Comparison of ENCODE assay signal across 1 cellular context in genomic region chr2:54629390-54629789, GRCh38.
TF ChIP-seq lines count a peak whose summit lies in the region.

No MANE protein-coding gene starts in this region.

TF ChIP-seq in HepG2, 621 proteins besides CTCF, POLR2A, EP300 and RAD21 (continued from another document and continues in another):
- TF ChIP-seq, protein P1, sequence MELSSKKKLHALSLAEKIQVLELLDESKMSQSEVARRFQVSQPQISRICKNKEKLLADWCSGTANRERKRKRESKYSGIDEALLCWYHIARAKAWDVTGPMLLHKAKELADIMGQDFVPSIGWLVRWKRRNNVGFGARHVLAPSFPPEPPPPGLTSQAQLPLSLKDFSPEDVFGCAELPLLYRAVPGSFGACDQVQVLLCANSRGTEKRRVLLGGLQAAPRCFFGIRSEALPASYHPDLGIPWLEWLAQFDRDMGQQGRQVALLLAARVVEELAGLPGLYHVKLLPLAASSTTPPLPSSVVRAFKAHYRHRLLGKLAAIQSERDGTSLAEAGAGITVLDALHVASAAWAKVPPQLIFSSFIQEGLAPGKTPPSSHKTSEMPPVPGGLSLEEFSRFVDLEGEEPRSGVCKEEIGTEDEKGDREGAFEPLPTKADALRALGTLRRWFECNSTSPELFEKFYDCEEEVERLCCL (CRISPR knock-in tag; IDR thresholded peaks at IDR 0.05; ENCODE audit: borderline replicate concordance): no peak
- TF ChIP-seq CCAR2 (optimal IDR thresholded peaks at IDR 0.05; ENCODE audit: low read depth, low read length) (no peak), ZBTB39 (CRISPR knock-in tag; IDR thresholded peaks at IDR 0.05) (no peak), ZNF567 (CRISPR knock-in tag; IDR thresholded peaks at IDR 0.05; ENCODE audit: borderline replicate concordance) (no peak), ZNF710 (CRISPR knock-in tag; IDR thresholded peaks at IDR 0.05; ENCODE audit: borderline replicate concordance) (no peak), ZBTB38 (CRISPR knock-in tag; IDR thresholded peaks at IDR 0.05) (0 out of 2 replicates have a peak, but pooled peaks have one; percentile 56), ZFP36 (IDR thresholded peaks at IDR 0.05; ENCODE audit: borderline replicate concordance, low read depth, low read length, partially characterized antibody) (no peak), ZNF446 (CRISPR knock-in tag; IDR thresholded peaks at IDR 0.05) (no peak; the same call in 1 of the 2 replicates), SUZ12 (IDR thresholded peaks at IDR 0.05; ENCODE audit: low read depth, low read length) (no peak), SPEN (CRISPR knock-in tag; IDR thresholded peaks at IDR 0.05; ENCODE audit: low read depth) (no peak), ZNF225 (CRISPR knock-in tag; IDR thresholded peaks at IDR 0.05) (peak; percentile 32; the same call in 1 of the 2 replicates), CSRNP1 (CRISPR knock-in tag; IDR thresholded peaks at IDR 0.05) (0 out of 2 replicates have a peak, but pooled peaks have one; percentile 0), NFYC (CRISPR knock-in tag; IDR thresholded peaks at IDR 0.05) (no peak), CREBL2 (CRISPR knock-in tag; IDR thresholded peaks at IDR 0.05; ENCODE audit: borderline replicate concordance) (no peak), ISL2 (CRISPR knock-in tag; IDR thresholded peaks at IDR 0.05) (no peak), ZNF773 (CRISPR knock-in tag; IDR thresholded peaks at IDR 0.05; ENCODE audit: borderline replicate concordance) (no peak), ZNF776 (CRISPR knock-in tag; IDR thresholded peaks at IDR 0.05) (0 out of 2 replicates have a peak, but pooled peaks have one; percentile 69), HIVEP1 (CRISPR knock-in tag; IDR thresholded peaks at IDR 0.05) (no peak), GABPA (IDR thresholded peaks at IDR 0.05; ENCODE audit: low read depth, low read length) (no peak), GABPA (CRISPR knock-in tag; IDR thresholded peaks at IDR 0.05; ENCODE audit: low read depth) (no peak), ZNF691 (CRISPR knock-in tag; IDR thresholded peaks at IDR 0.05; ENCODE audit: borderline replicate concordance, low read depth) (no peak), ZBTB2 (CRISPR knock-in tag; IDR thresholded peaks at IDR 0.05; ENCODE audit: low read depth) (0 out of 2 replicates have a peak, but pooled peaks have one; percentile 53), ZNF260 (CRISPR knock-in tag; IDR thresholded peaks at IDR 0.05; ENCODE audit: borderline replicate concordance, low read depth) (no peak), AKAP8 (CRISPR knock-in tag; IDR thresholded peaks at IDR 0.05) (no peak), FOXO1 (CRISPR knock-in tag; IDR thresholded peaks at IDR 0.05) (no peak), KLF6 (CRISPR knock-in tag; IDR thresholded peaks at IDR 0.05) (no peak), KDM5B (CRISPR knock-in tag; IDR thresholded peaks at IDR 0.05; ENCODE audit: borderline replicate concordance) (peak; percentile 48; the same call in 1 of the 2 replicates), ZFP1 (CRISPR knock-in tag; IDR thresholded peaks at IDR 0.05) (no peak), ZNF720 (CRISPR knock-in tag; IDR thresholded peaks at IDR 0.05) (no peak), ATAD3A (CRISPR knock-in tag; IDR thresholded peaks at IDR 0.05) (no peak), SRY (CRISPR knock-in tag; IDR thresholded peaks at IDR 0.05) (no peak), ZNF615 (CRISPR knock-in tag; IDR thresholded peaks at IDR 0.05; ENCODE audit: borderline replicate concordance) (no peak), ZNF672 (CRISPR knock-in tag; IDR thresholded peaks at IDR 0.05) (0 out of 2 replicates have a peak, but pooled peaks have one; percentile 66), MEIS1 (CRISPR knock-in tag; IDR thresholded peaks at IDR 0.05; ENCODE audit: borderline replicate concordance) (no peak), SYNCRIP (IDR thresholded peaks at IDR 0.05; ENCODE audit: insufficient read depth, low read depth, low read length) (no peak), NKX3-1 (CRISPR knock-in tag; IDR thresholded peaks at IDR 0.05) (no peak), MAZ (IDR thresholded peaks at IDR 0.05; ENCODE audit: borderline replicate concordance, low read depth, low read length) (no peak), MAZ (CRISPR knock-in tag; IDR thresholded peaks at IDR 0.05; ENCODE audit: low read depth) (no peak; the same call in 1 of the 2 replicates), ZNF543 (CRISPR knock-in tag; IDR thresholded peaks at IDR 0.05) (no peak), THYN1 (CRISPR knock-in tag; IDR thresholded peaks at IDR 0.05; ENCODE audit: borderline replicate concordance, low read depth) (no peak), TCF7L2 (IDR thresholded peaks at IDR 0.05; ENCODE audit: low read depth, low read length) (no peak), SRSF4 (IDR thresholded peaks at IDR 0.05; ENCODE audit: low read depth, low read length, poor library complexity, severe bottlenecking) (no peak), RFX1 (IDR thresholded peaks at IDR 0.05) (no peak), ZNF124 (CRISPR knock-in tag; IDR thresholded peaks at IDR 0.05) (no peak), ZNF468 (CRISPR knock-in tag; IDR thresholded peaks at IDR 0.05) (no peak), ZNF576 (CRISPR knock-in tag; IDR thresholded peaks at IDR 0.05) (0 out of 2 replicates have a peak, but pooled peaks have one; percentile 70)
- TF ChIP-seq, protein P2, sequence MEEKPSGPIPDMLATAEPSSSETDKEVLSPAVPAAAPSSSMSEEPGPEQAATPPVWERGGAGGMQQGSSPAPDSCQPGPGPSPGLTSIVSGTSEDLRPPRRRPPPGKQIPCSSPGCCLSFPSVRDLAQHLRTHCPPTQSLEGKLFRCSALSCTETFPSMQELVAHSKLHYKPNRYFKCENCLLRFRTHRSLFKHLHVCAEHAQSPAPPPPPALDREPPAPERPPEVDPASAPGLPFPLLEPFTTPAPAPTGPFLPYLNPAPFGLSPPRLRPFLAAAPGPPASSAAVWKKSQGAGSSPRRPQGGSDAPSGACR (CRISPR knock-in tag; IDR thresholded peaks at IDR 0.05): no peak
- TF ChIP-seq, protein P3, sequence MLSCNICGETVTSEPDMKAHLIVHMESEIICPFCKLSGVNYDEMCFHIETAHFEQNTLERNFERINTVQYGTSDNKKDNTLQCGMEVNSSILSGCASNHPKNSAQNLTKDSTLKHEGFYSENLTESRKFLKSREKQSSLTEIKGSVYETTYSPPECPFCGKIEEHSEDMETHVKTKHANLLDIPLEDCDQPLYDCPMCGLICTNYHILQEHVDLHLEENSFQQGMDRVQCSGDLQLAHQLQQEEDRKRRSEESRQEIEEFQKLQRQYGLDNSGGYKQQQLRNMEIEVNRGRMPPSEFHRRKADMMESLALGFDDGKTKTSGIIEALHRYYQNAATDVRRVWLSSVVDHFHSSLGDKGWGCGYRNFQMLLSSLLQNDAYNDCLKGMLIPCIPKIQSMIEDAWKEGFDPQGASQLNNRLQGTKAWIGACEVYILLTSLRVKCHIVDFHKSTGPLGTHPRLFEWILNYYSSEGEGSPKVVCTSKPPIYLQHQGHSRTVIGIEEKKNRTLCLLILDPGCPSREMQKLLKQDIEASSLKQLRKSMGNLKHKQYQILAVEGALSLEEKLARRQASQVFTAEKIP (CRISPR knock-in tag; IDR thresholded peaks at IDR 0.05; ENCODE audit: borderline replicate concordance): no peak
- TF ChIP-seq, protein P4, sequence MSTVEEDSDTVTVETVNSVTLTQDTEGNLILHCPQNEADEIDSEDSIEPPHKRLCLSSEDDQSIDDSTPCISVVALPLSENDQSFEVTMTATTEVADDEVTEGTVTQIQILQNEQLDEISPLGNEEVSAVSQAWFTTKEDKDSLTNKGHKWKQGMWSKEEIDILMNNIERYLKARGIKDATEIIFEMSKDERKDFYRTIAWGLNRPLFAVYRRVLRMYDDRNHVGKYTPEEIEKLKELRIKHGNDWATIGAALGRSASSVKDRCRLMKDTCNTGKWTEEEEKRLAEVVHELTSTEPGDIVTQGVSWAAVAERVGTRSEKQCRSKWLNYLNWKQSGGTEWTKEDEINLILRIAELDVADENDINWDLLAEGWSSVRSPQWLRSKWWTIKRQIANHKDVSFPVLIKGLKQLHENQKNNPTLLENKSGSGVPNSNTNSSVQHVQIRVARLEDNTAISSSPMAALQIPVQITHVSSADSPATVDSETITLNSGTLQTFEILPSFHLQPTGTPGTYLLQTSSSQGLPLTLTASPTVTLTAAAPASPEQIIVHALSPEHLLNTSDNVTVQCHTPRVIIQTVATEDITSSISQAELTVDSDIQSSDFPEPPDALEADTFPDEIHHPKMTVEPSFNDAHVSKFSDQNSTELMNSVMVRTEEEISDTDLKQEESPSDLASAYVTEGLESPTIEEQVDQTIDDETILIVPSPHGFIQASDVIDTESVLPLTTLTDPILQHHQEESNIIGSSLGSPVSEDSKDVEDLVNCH (CRISPR knock-in tag; IDR thresholded peaks at IDR 0.05): no peak
- TF ChIP-seq, protein P5, sequence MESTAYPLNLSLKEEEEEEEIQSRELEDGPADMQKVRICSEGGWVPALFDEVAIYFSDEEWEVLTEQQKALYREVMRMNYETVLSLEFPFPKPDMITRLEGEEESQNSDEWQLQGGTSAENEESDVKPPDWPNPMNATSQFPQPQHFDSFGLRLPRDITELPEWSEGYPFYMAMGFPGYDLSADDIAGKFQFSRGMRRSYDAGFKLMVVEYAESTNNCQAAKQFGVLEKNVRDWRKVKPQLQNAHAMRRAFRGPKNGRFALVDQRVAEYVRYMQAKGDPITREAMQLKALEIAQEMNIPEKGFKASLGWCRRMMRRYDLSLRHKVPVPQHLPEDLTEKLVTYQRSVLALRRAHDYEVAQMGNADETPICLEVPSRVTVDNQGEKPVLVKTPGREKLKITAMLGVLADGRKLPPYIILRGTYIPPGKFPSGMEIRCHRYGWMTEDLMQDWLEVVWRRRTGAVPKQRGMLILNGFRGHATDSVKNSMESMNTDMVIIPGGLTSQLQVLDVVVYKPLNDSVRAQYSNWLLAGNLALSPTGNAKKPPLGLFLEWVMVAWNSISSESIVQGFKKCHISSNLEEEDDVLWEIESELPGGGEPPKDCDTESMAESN (CRISPR knock-in tag; conservative IDR thresholded peaks at IDR 0.05): no peak
